10 cellular contexts compared by ENCODE assay signal in the genomic region with DNA sequence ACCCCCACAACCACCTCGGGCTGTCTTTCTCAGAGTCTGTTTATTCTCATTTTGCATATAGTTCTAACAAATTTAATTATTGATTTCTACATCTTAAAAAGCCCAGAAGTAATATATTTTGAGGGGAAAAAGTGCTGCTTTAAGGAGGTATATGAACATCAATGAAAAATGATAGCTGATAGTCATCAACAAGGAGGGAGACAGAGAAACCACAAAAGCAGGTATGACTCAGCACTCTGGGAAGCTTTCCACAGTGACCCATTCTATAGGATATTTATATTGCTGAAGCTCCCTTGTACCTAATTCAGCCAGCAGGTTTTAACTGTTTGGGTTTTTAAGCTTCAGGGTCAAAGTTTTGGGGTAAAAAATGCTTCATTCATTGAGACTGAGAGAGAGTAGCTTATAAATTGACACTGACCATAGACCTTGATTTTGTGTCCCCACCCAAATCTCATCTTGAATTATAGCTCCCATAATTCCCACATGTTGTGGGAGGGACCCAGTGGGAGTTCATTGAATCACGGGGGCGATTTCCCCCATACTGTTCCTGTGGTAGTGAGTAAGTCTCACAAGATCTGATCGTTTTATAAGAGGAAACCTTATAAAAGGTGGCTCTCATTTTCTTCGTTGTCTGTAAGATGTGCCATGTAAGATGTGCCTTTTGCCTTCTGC. TPM values are rescaled to one million over a fixed set of nuclear protein-coding genes. Genes with fewer than 3 reads are reported as not detected.
DNase-seq lines count a peak whose midpoint lies in the region; ATAC-seq, FAIRE-seq and TF ChIP-seq lines count a peak whose summit lies in the region.
"Had no signal": no experiment of that assay in that cellular context is flagged by ENCODE, and none has a peak within 500 bp of the region (broad histone marks: within the 10 kb centered on the region; RNA-seq: fewer than 3 reads in every experiment).

No MANE protein-coding gene starts in this region.

- H3K27me3 Mint-ChIP-seq in astrocyte (ENCODE audit: low read depth, unreplicated experiment) (no peaks in the 10 kb centered on the region), T-cell (no peaks in the 10 kb centered on the region)
- H3K27me3 Mint-ChIP-seq in effector memory CD8-positive, alpha-beta T cell, result no peaks in the 10 kb centered on the region

- peaks cover 24% of the 10 kb centered on the region for H3K79me2 ChIP-seq in astrocyte (ENCODE audit: insufficient read depth, low read length)
- peaks cover 44% of the 10 kb centered on the region for H3K79me2 ChIP-seq in mesendoderm (ENCODE audit: control insufficient read depth, insufficient read depth, low read length)

- no peak overlapping the region for H4K8ac ChIP-seq in mesendoderm (ENCODE audit: low read depth, low read length)

- no peak overlapping the region for H2BK120ac ChIP-seq in mesendoderm (ENCODE audit: low read depth, low read length)

- H3K9ac ChIP-seq in astrocyte (ENCODE audit: low read length), result peak overlapping the region; percentile 23
- H3K9ac ChIP-seq in mesendoderm (ENCODE audit: low read length), result no peak overlapping the region

- H3K27ac Mint-ChIP-seq in astrocyte (ENCODE audit: unreplicated experiment), result peak overlapping the region; percentile 90
- peak overlapping the region in 1 of 2 donors; percentile 25 for H3K27ac Mint-ChIP-seq in effector memory CD8-positive, alpha-beta T cell
- H3K27ac Mint-ChIP-seq in T-cell, result no peak overlapping the region

- H2BK5ac ChIP-seq in mesendoderm (ENCODE audit: low read length), result no peak overlapping the region

- peak; percentile 37 for DNase-seq in GF-D8 (lab: John Stamatoyannopoulos, UW)
- DNase-seq in MG63, result peak; percentile 80
- peak; percentile 88 for DNase-seq in astrocyte (ENCODE audit: low read depth)
- peak; percentile 59 for DNase-seq in mesendoderm
- DNase-seq in GM12892 (ENCODE audit: insufficient read length), result no peak
- no peak for DNase-seq in DMS79 treated with DMSO at 0.1 percent for 48 hours (lab: John Stamatoyannopoulos, UW)
- DNase-seq in effector memory CD8-positive, alpha-beta T cell, result no peak
- no peak for DNase-seq in T-cell
- DNase-seq: dorsolateral prefrontal cortex, spleen had no signal

- H3K4ac ChIP-seq in mesendoderm (ENCODE audit: low read depth, low read length), result no peak overlapping the region

- H3K9me3 Mint-ChIP-seq in astrocyte (ENCODE audit: unreplicated experiment) (peaks cover 4% of the 10 kb centered on the region), T-cell (no peaks in the 10 kb centered on the region)
- H3K9me3 Mint-ChIP-seq in effector memory CD8-positive, alpha-beta T cell, result no peaks in the 10 kb centered on the region

- no peak overlapping the region for H4K5ac ChIP-seq in mesendoderm (ENCODE audit: low read length)

- H3K27me3 ChIP-seq in MG63, result no peaks in the 10 kb centered on the region
- no peaks in the 10 kb centered on the region for H3K27me3 ChIP-seq in astrocyte (ENCODE audit: insufficient read depth, low read length)
- H3K27me3 ChIP-seq in mesendoderm (ENCODE audit: insufficient read depth, low read length, poor library complexity), result no peaks in the 10 kb centered on the region
- H3K27me3 ChIP-seq: dorsolateral prefrontal cortex, spleen had no signal

- H3K4me1 Mint-ChIP-seq in astrocyte (ENCODE audit: low read depth, unreplicated experiment) (peaks cover 38% of the 10 kb centered on the region), T-cell (no peaks in the 10 kb centered on the region)
- H3K4me1 Mint-ChIP-seq in effector memory CD8-positive, alpha-beta T cell (ENCODE audit: low read depth in 2 of 2), result no peaks in the 10 kb centered on the region

- H3K36me3 ChIP-seq in MG63, result peaks cover 70% of the 10 kb centered on the region
- peaks cover 12% of the 10 kb centered on the region for H3K36me3 ChIP-seq in astrocyte (ENCODE audit: insufficient read depth, low read length)
- H3K36me3 ChIP-seq in mesendoderm (ENCODE audit: control insufficient read depth, insufficient read depth, low read length), result peaks cover 15% of the 10 kb centered on the region

- H3K23ac ChIP-seq in mesendoderm (ENCODE audit: low read length), result no peak overlapping the region

- no peak overlapping the region for H2AK5ac ChIP-seq in mesendoderm (ENCODE audit: low read length)

- peak overlapping the region; percentile 60 for H3K4me2 ChIP-seq in astrocyte (ENCODE audit: low read length)
- no peak overlapping the region for H3K4me2 ChIP-seq in mesendoderm (ENCODE audit: low read length)

- no peak for TF ChIP-seq CTCF in astrocyte (IDR thresholded peaks at IDR 0.05; ENCODE audit: insufficient read depth, low read depth, low read length)

- H2BK15ac ChIP-seq in mesendoderm (replicated peaks; ENCODE audit: low read depth), result no peak overlapping the region

- H3K4me3 Mint-ChIP-seq in astrocyte (ENCODE audit: unreplicated experiment) (peak overlapping the region; percentile 41), T-cell (no peak overlapping the region)
- H3K4me3 Mint-ChIP-seq in effector memory CD8-positive, alpha-beta T cell, result no peak overlapping the region

- no peak overlapping the region for H2AFZ ChIP-seq in astrocyte (ENCODE audit: low read depth, low read length)

- peaks cover 45% of the 10 kb centered on the region for H3K79me1 ChIP-seq in mesendoderm (ENCODE audit: low read length)

- H3K9me3 ChIP-seq in MG63 (peaks cover 13% of the 10 kb centered on the region), astrocyte (ENCODE audit: insufficient read depth, low read depth, low read length) (peaks cover 9% of the 10 kb centered on the region)
- H3K9me3 ChIP-seq: spleen had no signal

- peak overlapping the region; percentile 79 for H3K27ac ChIP-seq in astrocyte (ENCODE audit: low read depth, low read length)
- no peak overlapping the region for H3K27ac ChIP-seq in mesendoderm (ENCODE audit: low read depth, low read length)
- H3K27ac ChIP-seq: dorsolateral prefrontal cortex, spleen had no signal

- H3K4me3 ChIP-seq in MG63 (no peak overlapping the region), astrocyte (ENCODE audit: insufficient read depth, low read depth, low read length) (peak overlapping the region; percentile 26), mesendoderm (ENCODE audit: low read length) (no peak overlapping the region)
- H3K4me3 ChIP-seq: dorsolateral prefrontal cortex, spleen had no signal

- no peaks in the 10 kb centered on the region for H4K20me1 ChIP-seq in astrocyte (ENCODE audit: insufficient read depth, low read length)

- H3K4me1 ChIP-seq in astrocyte (ENCODE audit: insufficient read depth, low read length) (peaks cover 38% of the 10 kb centered on the region), mesendoderm (ENCODE audit: control insufficient read depth, low read depth, low read length) (no peaks in the 10 kb centered on the region)
- H3K4me1 ChIP-seq: spleen had no signal

- H3K36me3 Mint-ChIP-seq in astrocyte (ENCODE audit: low read depth, unreplicated experiment) (peaks cover 27% of the 10 kb centered on the region), T-cell (peaks cover 2% of the 10 kb centered on the region)
- H3K36me3 Mint-ChIP-seq in effector memory CD8-positive, alpha-beta T cell (ENCODE audit: insufficient read depth), result peaks cover 4% of the 10 kb centered on the region

- POLR2A ChIA-PET in T-cell (lab: Charles Lee), result no interaction called here

- ATAC-seq in effector memory CD8-positive, alpha-beta T cell (replicated peaks), result no peak
- ATAC-seq in T-cell (replicated peaks in 1 of 4), result no peak

- peak overlapping the region; percentile 52 for H3K18ac ChIP-seq in mesendoderm (ENCODE audit: low read length)

- FAIRE-seq in astrocyte (lab: Jason Lieb, UNC) (peak; percentile 29), GM12892 (lab: Jason Lieb, UNC) (no peak)

- WGBS in mesendoderm (ENCODE audit: extremely low coverage, insufficient coverage, low lambda C conversion rate), result no CpG with 5 or more reads among the region's 5 CpGs

- TF ChIP-seq POLR2A in GM12892 (IDR thresholded peaks at IDR 0.05; ENCODE audit: low read depth, low read length), result no peak

- H3K56ac ChIP-seq in mesendoderm (ENCODE audit: low read length), result no peak overlapping the region

- CTCF ChIA-PET in T-cell (lab: Charles Lee), result interaction anchor here in 1 of 2 donors (0.6 kb wide), 1 partner anchor 67 kb away, joined by 7 read pairs; no protein-coding TSS in a partner anchor

RNA-seq across cellular contexts. Expression of a gene that starts 27.4 kb away (rescaled TPM):
- total RNA-seq in MG63 (2014; rRNA removed; shearing (Covaris generic); ENCODE audit: low replicate concordance), result 3.1 and 4.9 TPM in 2 replicates
- total RNA-seq in astrocyte, result 12.9 and 13.8 TPM in 2 replicates
- polyA plus RNA-seq in mesendoderm (2013, experiment 1 of 2), result 71.3 TPM
- polyA plus RNA-seq in mesendoderm (2013, experiment 2 of 2), result 69.6 TPM
- polyA plus RNA-seq in GM12892 (2012; ENCODE audit: missing spikeins), result 2.0 TPM
- total RNA-seq in T-cell, result 1 to 10 TPM; 1.7 to 2.5 (median 2.4) TPM

Comparison
In these comparisons a context has a peak if more than half of its experiments do, and no peak if none do; other contexts are left out.
1. DNase-seq: peak in GF-D8 (single experiment), MG63 (single experiment), astrocyte (single experiment) and mesendoderm (single experiment); none in GM12892 (single experiment), DMS79 treated with DMSO at 0.1 percent for 48 hours (single experiment), effector memory CD8-positive, alpha-beta T cell (0 of 3) and T-cell (0 of 34).